ENCODE assay signal across 20 cellular contexts in the genomic region with DNA sequence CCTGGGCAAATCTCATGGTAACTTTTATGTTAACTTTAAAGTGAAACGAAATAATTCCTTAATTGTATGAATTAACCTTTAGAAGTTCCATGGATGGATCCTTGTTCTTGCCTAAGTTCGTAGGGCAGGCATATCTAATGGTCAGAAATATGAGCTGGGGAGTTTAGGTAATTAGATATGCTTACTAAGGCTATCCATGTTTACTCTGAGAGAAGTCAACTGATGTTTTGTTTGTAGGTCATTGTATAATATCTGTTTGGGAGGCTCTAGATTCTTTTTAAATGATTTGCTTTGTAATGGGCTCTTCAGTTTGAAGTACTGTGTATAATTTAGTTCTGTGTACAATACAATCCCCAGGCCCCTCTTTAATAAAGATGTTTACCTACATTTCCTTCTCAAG.
DNase-seq lines count a peak whose midpoint lies in the region; ATAC-seq and TF ChIP-seq lines count a peak whose summit lies in the region.
"Had no signal": no experiment of that assay in that cellular context is flagged by ENCODE, and none has a peak within 500 bp of the region (broad histone marks: within the 10 kb centered on the region; RNA-seq: fewer than 3 reads in every experiment).

No MANE protein-coding gene starts in this region.

- intact Hi-C loops in cardiac septum (cut with DNase I) = no loop called here

- H3K27me3 Mint-ChIP-seq in GM23338 (ENCODE audit: insufficient read depth, low read depth, poor library complexity) = no peaks in the 10 kb centered on the region
- H3K27me3 Mint-ChIP-seq: activated naive CD8-positive, alpha-beta T cell; dendritic cell treated with granulocyte-macrophage colony-stimulating factor and Interleukin-4, amounts not matched to agents 40 ng/mL and 50 ng/mL, for 4 days; stimulated activated naive CD8-positive, alpha-beta T cell treated with anti-CD3 and anti-CD28 coated beads, Interleukin-15, Interleukin-2, amounts not matched to agents 100 ng/mL and 50 ng/mL, for 24 hours had no signal

- H3K27ac Mint-ChIP-seq in GM23338 = no peak overlapping the region
- H3K27ac Mint-ChIP-seq: activated naive CD8-positive, alpha-beta T cell; dendritic cell treated with granulocyte-macrophage colony-stimulating factor and Interleukin-4, amounts not matched to agents 40 ng/mL and 50 ng/mL, for 4 days; stimulated activated naive CD8-positive, alpha-beta T cell treated with anti-CD3 and anti-CD28 coated beads, Interleukin-15, Interleukin-2, amounts not matched to agents 100 ng/mL and 50 ng/mL, for 24 hours had no signal

- H2AFZ ChIP-seq in Loucy (ENCODE audit: low read length) (no peak overlapping the region), GM23338 (no peak overlapping the region)

- no peaks in the 10 kb centered on the region; the same call in 1 of the 3 replicates for H3K9me3 Mint-ChIP-seq in GM23338
- H3K9me3 Mint-ChIP-seq: dendritic cell treated with granulocyte-macrophage colony-stimulating factor and Interleukin-4, amounts not matched to agents 40 ng/mL and 50 ng/mL, for 4 days; stimulated activated naive CD8-positive, alpha-beta T cell treated with anti-CD3 and anti-CD28 coated beads, Interleukin-15, Interleukin-2, amounts not matched to agents 100 ng/mL and 50 ng/mL, for 24 hours had no signal

- H4K20me1 ChIP-seq in Loucy (ENCODE audit: insufficient read depth, low read length, poor library complexity, severe bottlenecking) = no peaks in the 10 kb centered on the region
- H4K20me1 ChIP-seq in GM23338 (replicated peaks; ENCODE audit: insufficient read depth) = no peaks in the 10 kb centered on the region

- peak overlapping the region; percentile 11 for H3K27ac ChIP-seq in effector memory CD4-positive, alpha-beta T cell (ENCODE audit: insufficient read depth, low read length, poor library complexity, severe bottlenecking)
- H3K27ac ChIP-seq in GM23338 (ENCODE audit: low read depth) = no peak overlapping the region
- H3K27ac ChIP-seq: cardiac muscle cell, right lobe of liver, thyroid gland, WERI-Rb-1 had no signal

- no peaks in the 10 kb centered on the region for H3K36me3 Mint-ChIP-seq in GM23338 (ENCODE audit: low read depth)
- H3K36me3 Mint-ChIP-seq: activated naive CD8-positive, alpha-beta T cell had no signal

- H3K4me2 ChIP-seq in Loucy (ENCODE audit: low read depth, low read length, poor library complexity, severe bottlenecking) (peak overlapping the region; percentile 48), GM23338 (no peak overlapping the region)

- H3K36me3 ChIP-seq in Loucy (ENCODE audit: insufficient read depth, low read length) (no peaks in the 10 kb centered on the region), GM23338 (ENCODE audit: insufficient read depth) (no peaks in the 10 kb centered on the region)
- no peaks in the 10 kb centered on the region for H3K36me3 ChIP-seq in effector memory CD4-positive, alpha-beta T cell (ENCODE audit: control insufficient read depth, insufficient read depth, low read length)
- H3K36me3 ChIP-seq: cardiac muscle cell, right lobe of liver, thyroid gland, WERI-Rb-1 had no signal

- peaks cover 2% of the 10 kb centered on the region; the same call in 1 of the 2 replicates for H3F3A ChIP-seq in Loucy (ENCODE audit: low read depth)
- no peaks in the 10 kb centered on the region for H3F3A ChIP-seq in GM23338 (replicated peaks; ENCODE audit: low read depth)

- ATAC-seq in GM21526 (IDR thresholded peaks at IDR 0.05; ENCODE audit: low FRiP score, unreplicated experiment) (no peak), GM23338 (no peak)
- ATAC-seq: right lobe of liver had no signal

- H3K9me3 ChIP-seq in Loucy (ENCODE audit: insufficient read depth, low read depth, low read length) = no peaks in the 10 kb centered on the region
- H3K9me3 ChIP-seq in effector memory CD4-positive, alpha-beta T cell (ENCODE audit: control insufficient read depth, low read length) = no peaks in the 10 kb centered on the region
- H3K9me3 ChIP-seq: right lobe of liver, thyroid gland had no signal

- H3K4me1 Mint-ChIP-seq in GM23338 = no peaks in the 10 kb centered on the region

- no peaks in the 10 kb centered on the region for H3K9me2 ChIP-seq in Loucy (replicated peaks; ENCODE audit: low read depth, low read length)
- H3K9me2 ChIP-seq in GM23338 (ENCODE audit: insufficient read depth) = no peaks in the 10 kb centered on the region

- H3K4me3 Mint-ChIP-seq in GM23338 = no peak overlapping the region
- H3K4me3 Mint-ChIP-seq: activated naive CD8-positive, alpha-beta T cell; dendritic cell treated with granulocyte-macrophage colony-stimulating factor and Interleukin-4, amounts not matched to agents 40 ng/mL and 50 ng/mL, for 4 days; stimulated activated naive CD8-positive, alpha-beta T cell treated with anti-CD3 and anti-CD28 coated beads, Interleukin-15, Interleukin-2, amounts not matched to agents 100 ng/mL and 50 ng/mL, for 24 hours had no signal

- no peak for TF ChIP-seq CTCF in Loucy (conservative IDR thresholded peaks at IDR 0.05; ENCODE audit: low read length)
- TF ChIP-seq CTCF in GM23338 (conservative IDR thresholded peaks at IDR 0.05; ENCODE audit: low read depth in 2 of 2) = no peak

- no peak overlapping the region for H3K4me3 ChIP-seq in Loucy (ENCODE audit: low read length, poor library complexity, severe bottlenecking)
- H3K4me3 ChIP-seq in effector memory CD4-positive, alpha-beta T cell (ENCODE audit: insufficient read depth, low read depth, low read length, poor library complexity, severe bottlenecking) = no peak overlapping the region
- H3K4me3 ChIP-seq in GM23338 = no peak overlapping the region
- H3K4me3 ChIP-seq: cardiac muscle cell, right lobe of liver, thyroid gland had no signal

- H3K4me1 ChIP-seq in Loucy (ENCODE audit: insufficient read depth, low read length, poor library complexity, severe bottlenecking) = peaks cover 37% of the 10 kb centered on the region
- peaks cover 8% of the 10 kb centered on the region for H3K4me1 ChIP-seq in effector memory CD4-positive, alpha-beta T cell (ENCODE audit: control insufficient read depth, insufficient read depth, low read length, poor library complexity, severe bottlenecking)
- H3K4me1 ChIP-seq in GM23338 (ENCODE audit: insufficient read depth) = no peaks in the 10 kb centered on the region
- H3K4me1 ChIP-seq: right lobe of liver, thyroid gland had no signal

- DNase-seq in DMS153 treated with DMSO at 0.1 percent for 48 hours (lab: John Stamatoyannopoulos, UW; ENCODE audit: unreplicated experiment) = peak; percentile 42
- DNase-seq in NCI-H345 (lab: John Stamatoyannopoulos, UW) = peak; percentile 38
- no peak for DNase-seq in effector memory CD4-positive, alpha-beta T cell
- DNase-seq in GM23338 (ENCODE audit: low spot score) = no peak
- DNase-seq in cardiac septum (ENCODE audit: low spot score) = no peak
- DNase-seq: aorta, KBM-7, mammary epithelial cell, NCI-H2171, NCI-H82, OCI-M1, right lobe of liver, thyroid gland, WERI-Rb-1 had no signal

- no peaks in the 10 kb centered on the region for H3K27me3 ChIP-seq in Loucy (ENCODE audit: insufficient read depth, low read length, poor library complexity, severe bottlenecking)
- no peaks in the 10 kb centered on the region for H3K27me3 ChIP-seq in effector memory CD4-positive, alpha-beta T cell (replicated peaks; ENCODE audit: control insufficient read depth, insufficient read depth, low read length, poor library complexity, severe bottlenecking)
- no peaks in the 10 kb centered on the region for H3K27me3 ChIP-seq in GM23338 (ENCODE audit: insufficient read depth)
- H3K27me3 ChIP-seq: cardiac muscle cell, right lobe of liver, thyroid gland had no signal

- H3K79me2 ChIP-seq in Loucy (ENCODE audit: insufficient read depth, low read length) (no peaks in the 10 kb centered on the region), GM23338 (replicated peaks; ENCODE audit: insufficient read depth) (no peaks in the 10 kb centered on the region)

- H3K9ac ChIP-seq in Loucy (ENCODE audit: low read depth, low read length, poor library complexity, severe bottlenecking) = no peak overlapping the region

TF ChIP-seq in GM23338, 12 proteins besides CTCF, POLR2A, EP300 and RAD21 (continues in another document):
- TF ChIP-seq POLR2AphosphoS5 (IDR thresholded peaks at IDR 0.05; ENCODE audit: low read depth) (no peak), ETS1 (IDR thresholded peaks at IDR 0.05) (no peak), ZNF114 (CRISPR knock-in tag; IDR thresholded peaks at IDR 0.05) (no peak), STAT1 (IDR thresholded peaks at IDR 0.05; ENCODE audit: unreplicated experiment) (no peak), NANOG (IDR thresholded peaks at IDR 0.05; ENCODE audit: borderline replicate concordance) (no peak), EZH2phosphoT487 (IDR thresholded peaks at IDR 0.05; ENCODE audit: unreplicated experiment) (no peak), ZNF331 (CRISPR knock-in tag; IDR thresholded peaks at IDR 0.05; ENCODE audit: low read depth) (no peak)

Comparison
In these comparisons a context has a peak if more than half of its experiments do, and no peak if none do; other contexts are left out.
1. DNase-seq: peak in DMS153 treated with DMSO at 0.1 percent for 48 hours (single experiment) and NCI-H345 (single experiment); none in effector memory CD4-positive, alpha-beta T cell (0 of 3), GM23338 (single experiment) and cardiac septum (single experiment).